Comparison of ENCODE assay signal across 12 cellular contexts in genomic region chr11:46106530-46107407, GRCh38. TPM values are rescaled to one million over a fixed set of nuclear protein-coding genes. Genes with fewer than 3 reads are reported as not detected.
DNase-seq lines count a peak whose midpoint lies in the region; ATAC-seq and TF ChIP-seq lines count a peak whose summit lies in the region.
"Had no signal": no experiment of that assay in that cellular context is flagged by ENCODE, and none has a peak within 500 bp of the region (broad histone marks: within the 10 kb centered on the region; RNA-seq: fewer than 3 reads in every experiment).

No MANE protein-coding gene starts in this region.

- H3K27ac ChIP-seq in DND-41 (ENCODE audit: low read length) = no peak overlapping the region
- H3K27ac ChIP-seq in mesodermal cell (ENCODE audit: low read depth, low read length, severe bottlenecking) = peak overlapping the region; percentile 38

- no peak overlapping the region for H3K4me2 ChIP-seq in DND-41 (ENCODE audit: insufficient read depth, low read length)

- H3K27me3 ChIP-seq in DND-41 (ENCODE audit: insufficient read depth, low read length, poor library complexity) (no peaks in the 10 kb centered on the region), endocrine pancreas (ENCODE audit: control insufficient read depth, insufficient read depth, low read length) (no peaks in the 10 kb centered on the region)

- peaks cover 69% of the 10 kb centered on the region for H3K79me2 ChIP-seq in DND-41 (ENCODE audit: insufficient read depth, low read length)

- H3K9me3 ChIP-seq in DND-41 (ENCODE audit: insufficient read depth, low read length, severe bottlenecking) (no peaks in the 10 kb centered on the region), endocrine pancreas (ENCODE audit: control insufficient read depth, low read length) (no peaks in the 10 kb centered on the region), mesodermal cell (ENCODE audit: control insufficient read depth, low read length) (no peaks in the 10 kb centered on the region)

- H2AFZ ChIP-seq in DND-41 (ENCODE audit: low read depth, low read length) = no peak overlapping the region

- peaks cover 9% of the 10 kb centered on the region; the same call in 1 of the 2 replicates for H4K20me1 ChIP-seq in DND-41 (ENCODE audit: insufficient read depth, low read length)

- ATAC-seq in DND-41 (ENCODE audit: insufficient read depth, low read depth) (peak; percentile 40; the same call in 2 of the 3 replicates), HG02870 (IDR thresholded peaks at IDR 0.05; ENCODE audit: unreplicated experiment) (no peak), HG03442 (IDR thresholded peaks at IDR 0.05; ENCODE audit: unreplicated experiment) (no peak), HG03039 (IDR thresholded peaks at IDR 0.05; ENCODE audit: unreplicated experiment) (no peak)

- TF ChIP-seq CTCF in DND-41 (IDR thresholded peaks at IDR 0.05; ENCODE audit: borderline replicate concordance, extremely low read depth, low read length, poor library complexity, severe bottlenecking) = no peak

- DNase-seq in DND-41 = no peak
- DNase-seq in MV-4-11 (lab: John Stamatoyannopoulos, UW) = peak; percentile 53
- no peak for DNase-seq in NCI-H82 (lab: John Stamatoyannopoulos, UW)
- DNase-seq: activated CD8-positive, alpha-beta memory T cell treated with anti-CD3 and anti-CD28 coated beads for 24 hours; CD4-positive, alpha-beta T cell; NCI-H510A treated with DMSO at 0.1 percent for 48 hours; SW 1271 had no signal

- H3K4me3 ChIP-seq in DND-41 (ENCODE audit: low read depth in 1 of 2, low read length in 2 of 2) (no peak overlapping the region), endocrine pancreas (ENCODE audit: control insufficient read depth, insufficient read depth, low read length) (peak overlapping the region; percentile 4), mesodermal cell (ENCODE audit: extremely low read depth, insufficient read depth, low read length, poor library complexity, severe bottlenecking) (no peak overlapping the region)

- 54 to 60% methylated on average over 3 of the region's 5 CpGs for WGBS in mesodermal cell (ENCODE audit: insufficient coverage in 2 of 2), 2 experiments

- H3K9ac ChIP-seq in DND-41 (ENCODE audit: low read depth, low read length) (no peak overlapping the region), endocrine pancreas (ENCODE audit: control insufficient read depth, insufficient read depth, low read length) (no peak overlapping the region)

- peaks cover 3% of the 10 kb centered on the region; the same call in 1 of the 2 replicates for H3K4me1 ChIP-seq in DND-41 (ENCODE audit: insufficient read depth, low read length)
- H3K4me1 ChIP-seq in endocrine pancreas (ENCODE audit: control insufficient read depth, insufficient read depth, low read length) = peaks cover 7% of the 10 kb centered on the region
- H3K4me1 ChIP-seq in mesodermal cell (ENCODE audit: control insufficient read depth, insufficient read depth, low read length, poor library complexity, severe bottlenecking) = peaks cover 17% of the 10 kb centered on the region

- no peaks in the 10 kb centered on the region for H3K36me3 ChIP-seq in DND-41 (ENCODE audit: insufficient read depth, low read length)
- no peaks in the 10 kb centered on the region for H3K36me3 ChIP-seq in endocrine pancreas (ENCODE audit: control insufficient read depth, insufficient read depth, low read length)
- no peaks in the 10 kb centered on the region for H3K36me3 ChIP-seq in mesodermal cell (ENCODE audit: control insufficient read depth, insufficient read depth, low read length)

RNA-seq across cellular contexts. Expression of gene PHF21A, which starts 14.5 kb away (rescaled TPM):
- polyA plus RNA-seq in mesodermal cell (2013, experiment 1 of 2) = 48.6 TPM
- polyA plus RNA-seq in mesodermal cell (2013, experiment 2 of 2) = 49.8 TPM
